ENCODE assay signal across 9 cellular contexts in the genomic region with DNA sequence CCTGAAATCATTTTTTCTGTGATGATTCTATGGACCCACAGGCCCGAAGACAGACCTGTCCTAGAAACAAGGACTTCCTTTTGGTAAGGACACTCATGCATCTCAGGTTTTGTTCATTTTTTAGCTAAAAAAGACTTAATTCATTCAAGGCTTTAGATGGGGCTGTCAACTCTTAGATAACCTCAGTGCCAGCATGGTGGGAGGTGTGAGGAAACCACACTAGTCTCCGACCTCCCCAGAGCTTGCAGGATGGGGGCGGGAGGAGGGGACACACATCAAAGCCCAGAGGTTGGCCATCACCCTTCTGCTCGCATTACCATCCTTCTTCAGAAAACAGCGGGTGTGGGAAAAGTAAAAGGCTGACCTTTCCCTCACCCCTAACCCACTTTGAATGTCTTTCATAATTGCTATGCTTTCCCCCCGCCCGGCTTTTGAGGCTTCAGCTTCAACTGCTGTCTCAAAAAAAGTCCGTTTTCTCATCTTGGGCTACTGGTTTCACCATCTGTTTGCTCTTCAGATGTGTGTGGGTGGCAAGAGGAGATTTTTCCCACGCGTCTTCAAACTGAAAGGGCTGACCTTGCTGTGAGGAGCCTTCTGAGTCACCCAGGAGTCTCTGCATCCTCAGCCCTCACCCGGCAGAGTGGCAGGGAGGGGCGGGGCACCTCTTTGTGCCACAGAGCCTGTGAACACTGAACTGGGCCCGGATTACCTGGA. TPM values are rescaled to one million over a fixed set of nuclear protein-coding genes. Genes with fewer than 3 reads are reported as not detected.
DNase-seq lines count a peak whose midpoint lies in the region; ATAC-seq, FAIRE-seq and TF ChIP-seq lines count a peak whose summit lies in the region.
"Had no signal": no experiment of that assay in that cellular context is flagged by ENCODE, and none has a peak within 500 bp of the region (broad histone marks: within the 10 kb centered on the region; RNA-seq: fewer than 3 reads in every experiment).

No MANE protein-coding gene starts in this region.

- H3K9me3 Mint-ChIP-seq in CD8-positive, alpha-beta T cell, result no peaks in the 10 kb centered on the region
- H3K9me3 Mint-ChIP-seq in effector memory CD8-positive, alpha-beta T cell, result no peaks in the 10 kb centered on the region

- peak overlapping the region; percentile 2 for H3K27ac ChIP-seq in CD8-positive, alpha-beta T cell (ENCODE audit: low read depth, low read length)

- H3K4me1 Mint-ChIP-seq in CD8-positive, alpha-beta T cell (ENCODE audit: low read depth), result peaks cover 40% of the 10 kb centered on the region
- peaks cover 33 to 45% of the 10 kb centered on the region in 2 donors for H3K4me1 Mint-ChIP-seq in effector memory CD8-positive, alpha-beta T cell (ENCODE audit: low read depth in 2 of 2)

- H3K27ac Mint-ChIP-seq in CD8-positive, alpha-beta T cell, result peak overlapping the region; percentile 75
- peak overlapping the region; percentile 85 to 94 for H3K27ac Mint-ChIP-seq in effector memory CD8-positive, alpha-beta T cell

- no peak for FAIRE-seq in D721Med (lab: Jason Lieb, UNC)

- CTCF ChIA-PET in CD8-positive, alpha-beta T cell (lab: Charles Lee), result interaction anchor here (1.0 kb wide), 1 partner anchor 23 kb away, joined by 3 read pairs; no protein-coding TSS in a partner anchor

- H3K27me3 ChIP-seq in CD8-positive, alpha-beta T cell (ENCODE audit: insufficient read depth, low read length), result no peaks in the 10 kb centered on the region

- peak; percentile 86 for ATAC-seq in CD8-positive, alpha-beta T cell
- ATAC-seq in GM21381 (IDR thresholded peaks at IDR 0.05; ENCODE audit: unreplicated experiment), result peak; percentile 86
- ATAC-seq in HG03571 (IDR thresholded peaks at IDR 0.05; ENCODE audit: unreplicated experiment), result peak; percentile 89
- ATAC-seq in effector memory CD8-positive, alpha-beta T cell (replicated peaks), result peak; percentile 84

- H3K4me3 ChIP-seq in CD8-positive, alpha-beta T cell (ENCODE audit: low read depth, low read length), result peak overlapping the region; percentile 23

- intact Hi-C loops in CD8-positive, alpha-beta T cell (cut with DNase I, micrococcal nuclease), result loop anchor here (1.0 to 5.0 kb wide), 3 partner anchors 45 to 75 kb away; a partner anchor contains a TSS

- POLR2A ChIA-PET in CD8-positive, alpha-beta T cell (lab: Charles Lee), result interaction anchor here (0.5 to 1.0 kb wide), 3 partner anchors 150 to 323 kb away, joined by 3 to 4 read pairs (median 3); no protein-coding TSS in a partner anchor

- peaks cover 20% of the 10 kb centered on the region for H3K4me1 ChIP-seq in CD8-positive, alpha-beta T cell (ENCODE audit: insufficient read depth, low read length)

- no peak for TF ChIP-seq CTCF in CD8-positive, alpha-beta T cell (IDR thresholded peaks at IDR 0.05)
- no peak for TF ChIP-seq CTCF in D721Med (IDR thresholded peaks at IDR 0.05; ENCODE audit: insufficient read depth, missing control alignments)

- peak overlapping the region; percentile 77 for H3K4me3 Mint-ChIP-seq in CD8-positive, alpha-beta T cell
- H3K4me3 Mint-ChIP-seq in effector memory CD8-positive, alpha-beta T cell, result peak overlapping the region; percentile 72 to 81

- H3K36me3 Mint-ChIP-seq in CD8-positive, alpha-beta T cell, result peaks cover 26% of the 10 kb centered on the region
- peaks cover 45% of the 10 kb centered on the region for H3K36me3 Mint-ChIP-seq in effector memory CD8-positive, alpha-beta T cell (ENCODE audit: insufficient read depth)

- H3K27me3 Mint-ChIP-seq in CD8-positive, alpha-beta T cell (ENCODE audit: low read depth), result no peaks in the 10 kb centered on the region
- H3K27me3 Mint-ChIP-seq in effector memory CD8-positive, alpha-beta T cell, result no peaks in the 10 kb centered on the region

- H3K36me3 ChIP-seq in CD8-positive, alpha-beta T cell (ENCODE audit: insufficient read depth, low read length), result peaks cover 4% of the 10 kb centered on the region

- DNase-seq in CD8-positive, alpha-beta T cell, result peak; percentile 35 to 81 (median 75)
- peak; percentile 41 to 71 for DNase-seq in activated CD4-positive, alpha-beta T cell treated with anti-CD3 and anti-CD28 coated beads, Interleukin-2, amount 50 U/mL, for 24 hours (ENCODE audit: low read depth in 1 of 2, low spot score in 1 of 2)
- peak; percentile 51 to 72 (median 71) for DNase-seq in effector memory CD8-positive, alpha-beta T cell
- peak; percentile 59 to 77 for DNase-seq in stimulated activated CD4-positive, alpha-beta T cell treated with anti-CD3 and anti-CD28 coated beads, Interleukin-12 subunit alpha, Interleukin-12 subunit beta, amount 100 ng/mL, for 24 hours (ENCODE audit: low read depth in 2 of 2)
- no peak for DNase-seq in D721Med (ENCODE audit: insufficient read length, low spot score)
- no peak for DNase-seq in NCI-H510A (lab: John Stamatoyannopoulos, UW)

- H3K9me3 ChIP-seq in CD8-positive, alpha-beta T cell (ENCODE audit: low read length), result no peaks in the 10 kb centered on the region

RNA-seq across cellular contexts. Expression of a gene that starts 27.6 kb away (rescaled TPM):
- total RNA-seq in CD8-positive, alpha-beta T cell, result 10 to 100 TPM in 1 of 2 experiments, 1 to 10 TPM in 1; 9.2 to 11.0 TPM
- total RNA-seq: pulmonary artery endothelial cell had no signal

RNA-seq across cellular contexts. Expression of a gene that starts 29.3 kb away (rescaled TPM):
- total RNA-seq in CD8-positive, alpha-beta T cell, result 10 to 100 TPM; 23.4 to 25.0 TPM
- total RNA-seq: pulmonary artery endothelial cell had no signal

Comparison
In these comparisons a context has a peak if more than half of its experiments do, and no peak if none do; other contexts are left out.
1. DNase-seq: peak in CD8-positive, alpha-beta T cell (7 of 7), activated CD4-positive, alpha-beta T cell treated with anti-CD3 and anti-CD28 coated beads, Interleukin-2, amount 50 U/mL, for 24 hours (2 of 2), effector memory CD8-positive, alpha-beta T cell (3 of 3) and stimulated activated CD4-positive, alpha-beta T cell treated with anti-CD3 and anti-CD28 coated beads, Interleukin-12 subunit alpha, Interleukin-12 subunit beta, amount 100 ng/mL, for 24 hours (2 of 2); none in D721Med (single experiment) and NCI-H510A (single experiment).
2. Peak in every context shown above with its lines, with median percentiles within 50 percentile points of each other: ATAC-seq.